29 cellular contexts compared by ENCODE assay signal in the genomic region with DNA sequence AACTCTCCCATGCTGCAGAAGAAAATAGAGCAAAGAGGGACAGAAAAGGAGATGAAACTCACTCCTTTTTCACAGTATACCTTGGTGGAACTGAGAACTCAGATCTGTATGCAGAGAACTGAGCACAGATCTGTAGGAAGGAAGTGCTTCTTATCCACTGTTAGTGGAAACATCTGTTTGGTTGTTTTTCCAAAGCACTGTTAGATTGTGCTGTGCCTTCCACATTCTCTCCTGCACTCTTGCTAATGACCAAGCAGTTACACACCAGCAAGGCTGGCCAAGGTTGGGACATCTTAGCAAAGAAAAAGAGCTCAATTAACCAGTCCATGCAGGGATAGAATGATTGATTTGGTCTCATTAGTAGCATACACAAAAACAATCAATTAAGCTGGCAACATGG. TPM values are rescaled to one million over a fixed set of nuclear protein-coding genes. Genes with fewer than 3 reads are reported as not detected.
DNase-seq lines count a peak whose midpoint lies in the region; ATAC-seq, FAIRE-seq and TF ChIP-seq lines count a peak whose summit lies in the region.
"Had no signal": no experiment of that assay in that cellular context is flagged by ENCODE, and none has a peak within 500 bp of the region (broad histone marks: within the 10 kb centered on the region; RNA-seq: fewer than 3 reads in every experiment).

No MANE protein-coding gene starts in this region.

- H3K9me3 ChIP-seq in BLaER1 treated with 17β-estradiol and CSF1 and Interleukin-3, amounts not matched to agents 10 nM and 100 nM (replicated peaks in 1 of 11): no peaks in the 10 kb centered on the region
- H3K9me3 ChIP-seq in Loucy (ENCODE audit: insufficient read depth, low read depth, low read length): no peaks in the 10 kb centered on the region
- H3K9me3 ChIP-seq in K562 (replicated peaks; ENCODE audit: control insufficient read depth, insufficient read depth, low read depth, low read length): no peaks in the 10 kb centered on the region
- H3K9me3 ChIP-seq: A549, ovary, right atrium auricular region had no signal

- peaks cover 2% of the 10 kb centered on the region for H3K27me3 Mint-ChIP-seq in activated CD4-positive, alpha-beta T cell treated with anti-CD3 and anti-CD28 coated beads, Interleukin-2, amount 10 ng/mL, durations not matched to agents 24 days and 14 days
- H3K27me3 Mint-ChIP-seq: type B pancreatic cell had no signal

- H3K9me1 ChIP-seq in K562 (ENCODE audit: control insufficient read depth, insufficient read depth, low read length): no peaks in the 10 kb centered on the region

- no peaks in the 10 kb centered on the region for H3K9me3 Mint-ChIP-seq in activated CD4-positive, alpha-beta T cell treated with anti-CD3 and anti-CD28 coated beads, Interleukin-2, amount 10 ng/mL, durations not matched to agents 24 days and 14 days
- H3K9me3 Mint-ChIP-seq: natural killer cell; stimulated activated naive CD8-positive, alpha-beta T cell treated with anti-CD3 and anti-CD28 coated beads, Interleukin-15, amount 100 ng/mL, for 72 hours; T-cell; type B pancreatic cell had no signal

- H3F3A ChIP-seq in Loucy (ENCODE audit: low read depth): 0 out of 2 replicates have a peak, but pooled peaks cover 2% of the 10 kb centered on the region

- no peak overlapping the region for H3K4me3 Mint-ChIP-seq in activated CD4-positive, alpha-beta T cell treated with anti-CD3 and anti-CD28 coated beads, Interleukin-2, amount 10 ng/mL, durations not matched to agents 24 days and 14 days
- H3K4me3 Mint-ChIP-seq: natural killer cell; stimulated activated naive CD8-positive, alpha-beta T cell treated with anti-CD3 and anti-CD28 coated beads, Interleukin-15, amount 100 ng/mL, for 72 hours; T-cell; type B pancreatic cell had no signal

- H3K4me3 ChIP-seq in BLaER1 treated with 17β-estradiol and CSF1 and Interleukin-3, amounts not matched to agents 10 nM and 100 nM: no peak overlapping the region
- H3K4me3 ChIP-seq in Loucy (ENCODE audit: low read length, poor library complexity, severe bottlenecking) (no peak overlapping the region), K562 (no peak overlapping the region)
- H3K4me3 ChIP-seq: A549, dorsolateral prefrontal cortex, ovary, right atrium auricular region had no signal

- H3K9me2 ChIP-seq in Loucy (replicated peaks; ENCODE audit: low read depth, low read length): no peaks in the 10 kb centered on the region

- peaks cover 15 to 29% (median 21%) of the 10 kb centered on the region in 10 experiments for H3K4me1 ChIP-seq in BLaER1 treated with 17β-estradiol and CSF1 and Interleukin-3, amounts not matched to agents 10 nM and 100 nM
- peaks cover 43% of the 10 kb centered on the region for H3K4me1 ChIP-seq in Loucy (ENCODE audit: insufficient read depth, low read length, poor library complexity, severe bottlenecking)
- no peaks in the 10 kb centered on the region for H3K4me1 ChIP-seq in K562 (replicated peaks in 1 of 2; ENCODE audit: control insufficient read depth in 2 of 2, insufficient read depth in 2 of 2, low read length in 2 of 2)
- H3K4me1 ChIP-seq: A549, right atrium auricular region had no signal

- H3K4me2 ChIP-seq in BLaER1 treated with 17β-estradiol and CSF1 and Interleukin-3, amounts not matched to agents 10 nM and 100 nM: peak overlapping the region in 8 of 11 experiments; percentile 3 to 50 (median 42); a peak in 13 of 22 replicates
- H3K4me2 ChIP-seq in Loucy (ENCODE audit: low read depth, low read length, poor library complexity, severe bottlenecking) (peak overlapping the region; percentile 35), K562 (ENCODE audit: insufficient read depth, low read length) (no peak overlapping the region)
- H3K4me2 ChIP-seq: A549 had no signal

- no TSS peak for BruUV-seq in K562 (replicated peaks; lab: Mats Ljungman, UMichigan)

- no peaks in the 10 kb centered on the region for H3K27me3 ChIP-seq in BLaER1 treated with 17β-estradiol and CSF1 and Interleukin-3, amounts not matched to agents 10 nM and 100 nM
- no peaks in the 10 kb centered on the region for H3K27me3 ChIP-seq in Loucy (ENCODE audit: insufficient read depth, low read length, poor library complexity, severe bottlenecking)
- H3K27me3 ChIP-seq in K562 (ENCODE audit: control insufficient read depth in 2 of 2, insufficient read depth in 2 of 2, low read length in 2 of 2): no peaks in the 10 kb centered on the region
- H3K27me3 ChIP-seq: dorsolateral prefrontal cortex, ovary, right atrium auricular region had no signal

- no peak overlapping the region for H3K9ac ChIP-seq in BLaER1 treated with 17β-estradiol and CSF1 and Interleukin-3, amounts not matched to agents 10 nM and 100 nM
- H3K9ac ChIP-seq in Loucy (ENCODE audit: low read depth, low read length, poor library complexity, severe bottlenecking) (peak overlapping the region; percentile 4), K562 (ENCODE audit: insufficient read depth in 1 of 2, low read depth in 2 of 2, low read length in 2 of 2) (no peak overlapping the region)

- no peak overlapping the region for H3K27ac Mint-ChIP-seq in activated CD4-positive, alpha-beta T cell treated with anti-CD3 and anti-CD28 coated beads, Interleukin-2, amount 10 ng/mL, durations not matched to agents 24 days and 14 days
- H3K27ac Mint-ChIP-seq: natural killer cell; stimulated activated naive CD8-positive, alpha-beta T cell treated with anti-CD3 and anti-CD28 coated beads, Interleukin-15, amount 100 ng/mL, for 72 hours; T-cell; type B pancreatic cell had no signal

- H3K27ac ChIP-seq in BLaER1 treated with 17β-estradiol and CSF1 and Interleukin-3, amounts not matched to agents 10 nM and 100 nM: no peak overlapping the region
- no peak overlapping the region for H3K27ac ChIP-seq in K562 (ENCODE audit: extremely low read depth, low read depth, low read length)
- H3K27ac ChIP-seq: A549, epithelial cell of prostate, right atrium auricular region had no signal

- in situ Hi-C loops in K562 (cut with MboI): no loop called here

- POLR2A ChIA-PET in K562 (lab: Yijun Ruan, JAX): no interaction called here

- H3K36me3 ChIP-seq in BLaER1 treated with 17β-estradiol and CSF1 and Interleukin-3, amounts not matched to agents 10 nM and 100 nM: no peaks in the 10 kb centered on the region
- no peaks in the 10 kb centered on the region for H3K36me3 ChIP-seq in Loucy (ENCODE audit: insufficient read depth, low read length)
- no peaks in the 10 kb centered on the region for H3K36me3 ChIP-seq in K562 (ENCODE audit: control insufficient read depth, insufficient read depth, low read length)
- H3K36me3 ChIP-seq: ovary, right atrium auricular region had no signal

- no peak for TF ChIP-seq EP300 in K562 (IDR thresholded peaks at IDR 0.05; ENCODE audit: low read length)

- H3K4me1 Mint-ChIP-seq in activated CD4-positive, alpha-beta T cell treated with anti-CD3 and anti-CD28 coated beads, Interleukin-2, amount 10 ng/mL, durations not matched to agents 24 days and 14 days: peaks cover 6% of the 10 kb centered on the region
- H3K4me1 Mint-ChIP-seq: natural killer cell; stimulated activated naive CD8-positive, alpha-beta T cell treated with anti-CD3 and anti-CD28 coated beads, Interleukin-15, amount 100 ng/mL, for 72 hours; T-cell had no signal

- no peaks in the 10 kb centered on the region for H4K20me1 ChIP-seq in BLaER1 treated with 17β-estradiol and CSF1 and Interleukin-3, amounts not matched to agents 10 nM and 100 nM
- H4K20me1 ChIP-seq in Loucy (ENCODE audit: insufficient read depth, low read length, poor library complexity, severe bottlenecking): no peaks in the 10 kb centered on the region
- no peaks in the 10 kb centered on the region for H4K20me1 ChIP-seq in K562 (replicated peaks; ENCODE audit: control insufficient read depth, insufficient read depth, low read length)

- H2AFZ ChIP-seq in Loucy (ENCODE audit: low read length): peak overlapping the region; percentile 58
- H2AFZ ChIP-seq in K562 (ENCODE audit: low read depth, low read length): no peak overlapping the region

- no peak for FAIRE-seq in K562 (lab: Jason Lieb, UNC)
- FAIRE-seq: A549 had no signal

- H3K79me2 ChIP-seq in Loucy (ENCODE audit: insufficient read depth, low read length) (no peaks in the 10 kb centered on the region), K562 (ENCODE audit: control insufficient read depth, insufficient read depth, low read length) (no peaks in the 10 kb centered on the region)

- CTCF ChIA-PET in K562 (lab: Yijun Ruan, JAX; ENCODE audit: low intra/inter-chr PET ratio): no interaction called here

- no peak for DNase-seq in K562 (ENCODE audit: extremely low read depth in 1 of 4, low spot score in 3 of 4)
- DNase-seq in left lobe of liver (ENCODE audit: low spot score): no peak
- no peak for DNase-seq in nucleus accumbens (lab: John Stamatoyannopoulos, UW)
- no peak for DNase-seq in activated CD4-positive, alpha-beta T cell treated with anti-CD3 and anti-CD28 coated beads, Interleukin-2, amount 10 ng/mL, durations not matched to agents 24 days and 14 days
- no peak for DNase-seq in mesenteric fat pad (ENCODE audit: low spot score)
- DNase-seq: activated CD4-positive, alpha-beta T cell treated with anti-CD3 and anti-CD28 coated beads for 48 hours; activated naive CD4-positive, alpha-beta T cell treated with anti-CD3 and anti-CD28 coated beads, Interleukin-2, amount 50 U/mL, for 16 hours; aorta; C1 segment of cervical spinal cord; caudate nucleus; dorsolateral prefrontal cortex; left cardiac atrium; midbrain; natural killer cell; NCI-H1092 treated with DMSO at 0.1 percent for 48 hours; NCI-H1930; NCI-H82; ovary; Right ventricle myocardium superior; stimulated activated naive CD8-positive, alpha-beta T cell treated with anti-CD3 and anti-CD28 coated beads, Interleukin-15, amount 100 ng/mL, for 72 hours; T-cell had no signal

- TF ChIP-seq CTCF in Loucy (conservative IDR thresholded peaks at IDR 0.05; ENCODE audit: low read length) (no peak), K562 (IDR thresholded peaks at IDR 0.05 in 2 of 3, conservative IDR thresholded peaks at IDR 0.05 in 1 of 3; ENCODE audit: insufficient read depth in 2 of 3, low read depth in 1 of 3, low read length in 3 of 3) (no peak)

- no peaks in the 10 kb centered on the region for H3K36me3 Mint-ChIP-seq in activated CD4-positive, alpha-beta T cell treated with anti-CD3 and anti-CD28 coated beads, Interleukin-2, amount 10 ng/mL, durations not matched to agents 24 days and 14 days (ENCODE audit: low read depth)
- H3K36me3 Mint-ChIP-seq: natural killer cell, T-cell, type B pancreatic cell had no signal

- peak; percentile 32; the same call in 2 of the 3 replicates for ATAC-seq in K562
- ATAC-seq in left lobe of liver: peak; percentile 20
- ATAC-seq in esophagus mucosa: no peak
- ATAC-seq: A549; left cardiac atrium; natural killer cell; stimulated activated naive CD8-positive, alpha-beta T cell treated with anti-CD3 and anti-CD28 coated beads, Interleukin-15, amount 100 ng/mL, for 72 hours; T-cell had no signal

- TF ChIP-seq POLR2A in K562 (conservative IDR thresholded peaks at IDR 0.05): no peak

- TF ChIP-seq RAD21 in K562 (CRISPR knock-in tag; conservative IDR thresholded peaks at IDR 0.05 in 1 of 2, IDR thresholded peaks at IDR 0.05 in 1 of 2): no peak

- intact Hi-C loops in K562 (cut with micrococcal nuclease): no loop called here
- intact Hi-C loops in activated CD4-positive, alpha-beta T cell treated with anti-CD3 and anti-CD28 coated beads, Interleukin-2, amount 10 ng/mL, durations not matched to agents 24 days and 14 days (cut with micrococcal nuclease): no loop called here

RNA-seq across cellular contexts. Expression of a gene that starts 20.1 kb away (rescaled TPM):
- total RNA-seq in K562 (2011; cell fraction: chromatin; rRNA removed; ENCODE audit: low replicate concordance): 9.4 and 10.0 TPM in 2 replicates
- 5.4 and 5.8 TPM in 2 replicates for total RNA-seq in K562 (2011; cell fraction: nucleolus; rRNA removed)
- 6.8 and 6.9 TPM in 2 replicates for total RNA-seq in K562 (2011; cell fraction: nucleoplasm; rRNA removed)
- total RNA-seq in K562 (2014; rRNA removed) (3.4 and 4.1 TPM in 2 replicates), K562 (2014; rRNA removed; fragmentation: Illumina TruSeq; extraction: Trizol) (3.7 and 3.8 TPM in 2 replicates), K562 (2015; rRNA removed; fragmentation: Illumina TruSeq; extraction: Trizol) (4.5 and 4.8 TPM in 2 replicates), K562 (2021) (6.4 and 11.3 TPM in 2 replicates), left lobe of liver (23.7 TPM), esophagus mucosa (6.8 TPM), mesenteric fat pad (174 TPM)
- polyA plus RNA-seq in K562 (2011; rRNA removed) (7.3 and 10.3 TPM in 2 replicates), K562 (2014; fragmentation: Illumina TruSeq; extraction: Trizol) (9.3 and 11.6 TPM in 2 replicates), K562 (2014; fragmentation: Nextera tagmentation; extraction: Ambion mirVana) (under 1 TPM; 0.74 to 0.77 TPM), K562 (2014; rRNA removed) (3.2 and 3.3 TPM in 2 replicates)
- polyA plus RNA-seq in K562 (2011; cell fraction: cytosol; rRNA removed): 7.6 and 7.8 TPM in 2 replicates
- 10.9 and 15.0 TPM in 2 replicates for polyA plus RNA-seq in K562 (2011; cell fraction: nucleus; rRNA removed)
- polyA plus RNA-seq in K562 (2012): 5.4 and 7.9 TPM in 2 replicates
- 7.6 and 13.0 TPM in 2 replicates for polyA minus RNA-seq in K562 (2011; rRNA and poly(A)+ RNA removed)
- polyA minus RNA-seq in K562 (2011; cell fraction: cytosol; rRNA and poly(A)+ RNA removed): 5.2 and 13.6 TPM in 2 replicates
- polyA minus RNA-seq in K562 (2011; cell fraction: nucleus; rRNA and poly(A)+ RNA removed): 5.3 and 7.1 TPM in 2 replicates
- 8.2 and 9.0 TPM in 2 replicates for total RNA-seq in activated CD4-positive, alpha-beta T cell treated with anti-CD3 and anti-CD28 coated beads, Interleukin-2, amount 10 ng/mL, durations not matched to agents 24 days and 14 days

RNA-seq across cellular contexts. Expression of a gene that starts 41.6 kb away (rescaled TPM):
- total RNA-seq in K562 (2011; cell fraction: chromatin; rRNA removed; ENCODE audit: low replicate concordance): not detected in 2 replicates
- not detected in 2 replicates for total RNA-seq in K562 (2011; cell fraction: nucleolus; rRNA removed)
- total RNA-seq in K562 (2011; cell fraction: nucleoplasm; rRNA removed): not detected in 2 replicates
- total RNA-seq in K562 (2014; rRNA removed) (not detected in 2 replicates), K562 (2014; rRNA removed; fragmentation: Illumina TruSeq; extraction: Trizol) (not detected in 2 replicates), K562 (2015; rRNA removed; fragmentation: Illumina TruSeq; extraction: Trizol) (not detected in 2 replicates), K562 (2021) (not detected in 2 replicates), left lobe of liver (0.73 TPM), esophagus mucosa (1.9 TPM), mesenteric fat pad (7.1 TPM)
- polyA plus RNA-seq in K562 (2011; rRNA removed) (not detected in 2 replicates), K562 (2014; fragmentation: Illumina TruSeq; extraction: Trizol) (not detected in 2 replicates), K562 (2014; fragmentation: Nextera tagmentation; extraction: Ambion mirVana) (not detected), K562 (2014; rRNA removed) (not detected in 2 replicates)
- polyA plus RNA-seq in K562 (2011; cell fraction: cytosol; rRNA removed): not detected in 2 replicates
- not detected in 2 replicates for polyA plus RNA-seq in K562 (2011; cell fraction: nucleus; rRNA removed)
- polyA plus RNA-seq in K562 (2012): not detected in 2 replicates
- polyA minus RNA-seq in K562 (2011; rRNA and poly(A)+ RNA removed): not detected in 2 replicates
- not detected in 2 replicates for polyA minus RNA-seq in K562 (2011; cell fraction: cytosol; rRNA and poly(A)+ RNA removed)
- polyA minus RNA-seq in K562 (2011; cell fraction: nucleus; rRNA and poly(A)+ RNA removed): not detected in 2 replicates
- 6.4 and 6.7 TPM in 2 replicates for total RNA-seq in activated CD4-positive, alpha-beta T cell treated with anti-CD3 and anti-CD28 coated beads, Interleukin-2, amount 10 ng/mL, durations not matched to agents 24 days and 14 days
- total RNA-seq: HT-29 had no signal
